In the genomic region with DNA sequence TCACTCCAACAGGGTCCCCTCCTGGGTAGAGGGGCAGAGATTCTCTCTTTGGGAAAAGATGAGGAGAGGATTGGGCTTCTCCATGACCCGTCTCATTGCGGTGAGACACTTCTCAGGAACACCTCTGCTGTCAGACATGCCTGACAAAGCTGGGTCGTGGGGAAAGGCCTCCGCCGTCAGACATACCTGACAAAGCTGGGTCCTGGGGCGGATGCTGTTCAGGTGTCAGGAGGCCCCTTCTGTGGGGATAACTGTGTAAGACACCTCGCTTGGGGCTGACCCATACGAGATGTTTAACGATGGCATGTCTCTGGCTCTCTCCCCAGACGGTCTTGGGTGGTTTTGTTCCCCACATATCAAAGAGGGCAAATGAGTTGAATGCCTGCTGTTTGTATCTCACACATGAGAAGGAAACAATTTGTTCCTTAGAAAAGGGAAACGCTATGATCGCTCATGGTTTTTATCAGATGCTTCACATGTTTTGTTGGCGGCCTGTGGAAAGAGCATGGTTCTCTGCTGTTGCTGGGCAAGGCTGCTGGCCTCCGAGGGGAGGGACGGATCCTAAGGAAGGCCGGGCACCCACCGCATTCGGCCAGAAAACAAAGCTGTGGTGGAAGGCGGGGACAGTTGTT, we compare ENCODE assay signal across 29 cellular contexts. TPM values are rescaled to one million over a fixed set of nuclear protein-coding genes. Genes with fewer than 3 reads are reported as not detected.
"Had no signal": no experiment of that assay in that cellular context is flagged by ENCODE, and none has a peak within 500 bp of the region (broad histone marks: within the 10 kb centered on the region; RNA-seq: fewer than 3 reads in every experiment).

No MANE protein-coding gene starts in this region.

- H3K4me1 ChIP-seq: heart left ventricle, left lung, prostate gland, tibial artery had no signal

- H3K4me1 Mint-ChIP-seq: activated CD4-positive, alpha-beta memory T cell treated with anti-CD3 and anti-CD28 coated beads, Interleukin-2, amount 10 ng/mL, durations not matched to agents 7 days and 5 days; activated naive CD4-positive, alpha-beta T cell treated with anti-CD3 and anti-CD28 coated beads, Interleukin-2, amount 50 U/mL, for 24 hours; activated T-helper 17 cell treated with anti-CD3 and anti-CD28 coated beads, Interleukin-2, amount 50 U/mL, for 72 hours; stimulated activated memory B cell treated with anti-CD40 and anti-IgM and Interleukin-4, amounts not matched to agents 10 μg/mL and 1 μg/mL and 100 μg/mL, for 72 hours had no signal

- H3K4me3 Mint-ChIP-seq: activated CD4-positive, alpha-beta memory T cell treated with anti-CD3 and anti-CD28 coated beads, Interleukin-2, amount 10 ng/mL, durations not matched to agents 7 days and 5 days; activated naive CD4-positive, alpha-beta T cell treated with anti-CD3 and anti-CD28 coated beads, Interleukin-2, amount 50 U/mL, for 24 hours; activated naive CD8-positive, alpha-beta T cell treated with anti-CD3 and anti-CD28 coated beads, Interleukin-2, amount 50 U/mL, for 24 hours; activated T-helper 17 cell treated with anti-CD3 and anti-CD28 coated beads, Interleukin-2, amount 50 U/mL, for 72 hours; dendritic cell treated with granulocyte-macrophage colony-stimulating factor and Interleukin-4, amounts not matched to agents 40 ng/mL and 50 ng/mL, for 4 days; endodermal cell; nephron; stimulated activated memory B cell treated with anti-CD40 and anti-IgM and Interleukin-4, amounts not matched to agents 10 μg/mL and 1 μg/mL and 100 μg/mL, for 72 hours; stimulated activated naive CD8-positive, alpha-beta T cell treated with anti-CD3 and anti-CD28 coated beads, Interleukin-15, amount 100 ng/mL, for 72 hours had no signal

- ATAC-seq: activated CD4-positive, CD25-positive, alpha-beta regulatory T cell treated with anti-CD3 and anti-CD28 coated beads, Interleukin-2, amount 50 U/mL, for 24 hours; activated naive CD8-positive, alpha-beta T cell treated with anti-CD3 and anti-CD28 coated beads, Interleukin-2, amount 50 U/mL, for 24 hours; activated T-helper 17 cell treated with anti-CD3 and anti-CD28 coated beads, Interleukin-2, amount 50 U/mL, for 72 hours; esophagus mucosa; heart left ventricle; left lung; sciatic nerve; stimulated activated memory B cell treated with anti-CD40 and anti-IgM and Interleukin-4, amounts not matched to agents 10 μg/mL and 1 μg/mL and 100 μg/mL, for 72 hours; stimulated activated naive CD8-positive, alpha-beta T cell treated with anti-CD3 and anti-CD28 coated beads, Interleukin-15, amount 100 ng/mL, for 72 hours had no signal

- H3K36me3 Mint-ChIP-seq: activated naive CD4-positive, alpha-beta T cell treated with anti-CD3 and anti-CD28 coated beads, Interleukin-2, amount 50 U/mL, for 24 hours; stimulated activated memory B cell treated with anti-CD40 and anti-IgM and Interleukin-4, amounts not matched to agents 10 μg/mL and 1 μg/mL and 100 μg/mL, for 72 hours had no signal

- H3K36me3 ChIP-seq: heart left ventricle, left lung, ovary, prostate gland, tibial artery, WERI-Rb-1 had no signal

- H3K27ac Mint-ChIP-seq: activated CD4-positive, alpha-beta memory T cell treated with anti-CD3 and anti-CD28 coated beads, Interleukin-2, amount 10 ng/mL, durations not matched to agents 7 days and 5 days; activated naive CD4-positive, alpha-beta T cell treated with anti-CD3 and anti-CD28 coated beads, Interleukin-2, amount 50 U/mL, for 24 hours; activated naive CD8-positive, alpha-beta T cell treated with anti-CD3 and anti-CD28 coated beads, Interleukin-2, amount 50 U/mL, for 24 hours; activated T-helper 17 cell treated with anti-CD3 and anti-CD28 coated beads, Interleukin-2, amount 50 U/mL, for 72 hours; dendritic cell treated with granulocyte-macrophage colony-stimulating factor and Interleukin-4, amounts not matched to agents 40 ng/mL and 50 ng/mL, for 4 days; endodermal cell; nephron; stimulated activated memory B cell treated with anti-CD40 and anti-IgM and Interleukin-4, amounts not matched to agents 10 μg/mL and 1 μg/mL and 100 μg/mL, for 72 hours; stimulated activated naive CD8-positive, alpha-beta T cell treated with anti-CD3 and anti-CD28 coated beads, Interleukin-15, amount 100 ng/mL, for 72 hours had no signal

- H3K27me3 ChIP-seq: ovary, tibial artery had no signal

- H3K27ac ChIP-seq: heart left ventricle, left lung, ovary, prostate gland, skin epidermis, tibial artery, WERI-Rb-1 had no signal

- H3K4me3 ChIP-seq: heart left ventricle, left lung, lung, ovary, prostate gland, skin epidermis, tibial artery had no signal

- DNase-seq: activated CD4-positive, alpha-beta memory T cell treated with anti-CD3 and anti-CD28 coated beads, Interleukin-2, amount 10 ng/mL, durations not matched to agents 7 days and 5 days; activated CD4-positive, alpha-beta T cell treated with anti-CD3 and anti-CD28 coated beads for 48 hours; activated gamma-delta T cell treated with Interleukin-2 at 50 U/mL for 16 hours; activated naive CD8-positive, alpha-beta T cell treated with anti-CD3 and anti-CD28 coated beads, Interleukin-2, amount 50 U/mL, for 24 hours; central memory CD4-positive, alpha-beta T cell; endodermal cell; foreskin fibroblast; heart left ventricle; left lung; mesendoderm; retina; stimulated activated CD4-positive, alpha-beta T cell treated with anti-CD3 and anti-CD28 coated beads, Interleukin-4, amount 100 ng/mL, for 24 hours; stimulated activated naive CD8-positive, alpha-beta T cell treated with anti-CD3 and anti-CD28 coated beads, Interleukin-15, amount 100 ng/mL, for 72 hours; T-helper 1 cell; T1000; WERI-Rb-1 had no signal

- H3K9me3 Mint-ChIP-seq: activated CD4-positive, alpha-beta memory T cell treated with anti-CD3 and anti-CD28 coated beads, Interleukin-2, amount 10 ng/mL, durations not matched to agents 7 days and 5 days; activated naive CD4-positive, alpha-beta T cell treated with anti-CD3 and anti-CD28 coated beads, Interleukin-2, amount 50 U/mL, for 24 hours; activated naive CD8-positive, alpha-beta T cell treated with anti-CD3 and anti-CD28 coated beads, Interleukin-2, amount 50 U/mL, for 24 hours; activated T-helper 17 cell treated with anti-CD3 and anti-CD28 coated beads, Interleukin-2, amount 50 U/mL, for 72 hours; dendritic cell treated with granulocyte-macrophage colony-stimulating factor and Interleukin-4, amounts not matched to agents 40 ng/mL and 50 ng/mL, for 4 days; endodermal cell; nephron; stimulated activated memory B cell treated with anti-CD40 and anti-IgM and Interleukin-4, amounts not matched to agents 10 μg/mL and 1 μg/mL and 100 μg/mL, for 72 hours; stimulated activated naive CD8-positive, alpha-beta T cell treated with anti-CD3 and anti-CD28 coated beads, Interleukin-15, amount 100 ng/mL, for 72 hours had no signal

- H3K27me3 Mint-ChIP-seq: stimulated activated memory B cell treated with anti-CD40 and anti-IgM and Interleukin-4, amounts not matched to agents 10 μg/mL and 1 μg/mL and 100 μg/mL, for 72 hours had no signal

RNA-seq across cellular contexts. Expression of gene PXDN, which starts 40.8 kb away (rescaled TPM):
- total RNA-seq: activated CD4-positive, alpha-beta memory T cell treated with anti-CD3 and anti-CD28 coated beads, Interleukin-2, amount 10 ng/mL, durations not matched to agents 7 days and 5 days; activated T-helper 17 cell treated with anti-CD3 and anti-CD28 coated beads, Interleukin-2, amount 50 U/mL, for 72 hours had no signal
